Comparison of ENCODE assay signal across 1 cellular context in the genomic region with DNA sequence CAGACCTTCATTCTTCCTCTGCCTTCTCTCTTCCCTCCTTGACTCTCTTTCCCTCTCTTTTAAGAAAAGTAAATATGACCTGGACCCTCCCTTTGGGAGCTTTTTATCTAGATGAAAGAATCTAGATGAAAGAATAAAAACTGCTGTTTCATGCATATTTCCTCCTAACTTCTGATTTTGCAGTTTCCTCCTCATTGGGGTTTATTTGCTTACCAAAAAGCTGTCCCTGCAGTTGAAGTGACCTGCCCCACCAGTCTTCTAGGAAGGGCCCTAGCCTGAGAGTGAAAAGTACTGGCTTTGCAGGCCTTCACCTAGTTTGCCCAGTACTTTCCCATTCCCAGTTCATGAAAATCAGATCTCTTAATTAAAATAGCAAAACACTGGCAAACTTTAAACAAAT.
TF ChIP-seq lines count a peak whose summit lies in the region.

No MANE protein-coding gene starts in this region.

TF ChIP-seq in GM23338, 12 proteins besides CTCF, POLR2A, EP300 and RAD21 (continued from another document):
- TF ChIP-seq, protein P1, sequence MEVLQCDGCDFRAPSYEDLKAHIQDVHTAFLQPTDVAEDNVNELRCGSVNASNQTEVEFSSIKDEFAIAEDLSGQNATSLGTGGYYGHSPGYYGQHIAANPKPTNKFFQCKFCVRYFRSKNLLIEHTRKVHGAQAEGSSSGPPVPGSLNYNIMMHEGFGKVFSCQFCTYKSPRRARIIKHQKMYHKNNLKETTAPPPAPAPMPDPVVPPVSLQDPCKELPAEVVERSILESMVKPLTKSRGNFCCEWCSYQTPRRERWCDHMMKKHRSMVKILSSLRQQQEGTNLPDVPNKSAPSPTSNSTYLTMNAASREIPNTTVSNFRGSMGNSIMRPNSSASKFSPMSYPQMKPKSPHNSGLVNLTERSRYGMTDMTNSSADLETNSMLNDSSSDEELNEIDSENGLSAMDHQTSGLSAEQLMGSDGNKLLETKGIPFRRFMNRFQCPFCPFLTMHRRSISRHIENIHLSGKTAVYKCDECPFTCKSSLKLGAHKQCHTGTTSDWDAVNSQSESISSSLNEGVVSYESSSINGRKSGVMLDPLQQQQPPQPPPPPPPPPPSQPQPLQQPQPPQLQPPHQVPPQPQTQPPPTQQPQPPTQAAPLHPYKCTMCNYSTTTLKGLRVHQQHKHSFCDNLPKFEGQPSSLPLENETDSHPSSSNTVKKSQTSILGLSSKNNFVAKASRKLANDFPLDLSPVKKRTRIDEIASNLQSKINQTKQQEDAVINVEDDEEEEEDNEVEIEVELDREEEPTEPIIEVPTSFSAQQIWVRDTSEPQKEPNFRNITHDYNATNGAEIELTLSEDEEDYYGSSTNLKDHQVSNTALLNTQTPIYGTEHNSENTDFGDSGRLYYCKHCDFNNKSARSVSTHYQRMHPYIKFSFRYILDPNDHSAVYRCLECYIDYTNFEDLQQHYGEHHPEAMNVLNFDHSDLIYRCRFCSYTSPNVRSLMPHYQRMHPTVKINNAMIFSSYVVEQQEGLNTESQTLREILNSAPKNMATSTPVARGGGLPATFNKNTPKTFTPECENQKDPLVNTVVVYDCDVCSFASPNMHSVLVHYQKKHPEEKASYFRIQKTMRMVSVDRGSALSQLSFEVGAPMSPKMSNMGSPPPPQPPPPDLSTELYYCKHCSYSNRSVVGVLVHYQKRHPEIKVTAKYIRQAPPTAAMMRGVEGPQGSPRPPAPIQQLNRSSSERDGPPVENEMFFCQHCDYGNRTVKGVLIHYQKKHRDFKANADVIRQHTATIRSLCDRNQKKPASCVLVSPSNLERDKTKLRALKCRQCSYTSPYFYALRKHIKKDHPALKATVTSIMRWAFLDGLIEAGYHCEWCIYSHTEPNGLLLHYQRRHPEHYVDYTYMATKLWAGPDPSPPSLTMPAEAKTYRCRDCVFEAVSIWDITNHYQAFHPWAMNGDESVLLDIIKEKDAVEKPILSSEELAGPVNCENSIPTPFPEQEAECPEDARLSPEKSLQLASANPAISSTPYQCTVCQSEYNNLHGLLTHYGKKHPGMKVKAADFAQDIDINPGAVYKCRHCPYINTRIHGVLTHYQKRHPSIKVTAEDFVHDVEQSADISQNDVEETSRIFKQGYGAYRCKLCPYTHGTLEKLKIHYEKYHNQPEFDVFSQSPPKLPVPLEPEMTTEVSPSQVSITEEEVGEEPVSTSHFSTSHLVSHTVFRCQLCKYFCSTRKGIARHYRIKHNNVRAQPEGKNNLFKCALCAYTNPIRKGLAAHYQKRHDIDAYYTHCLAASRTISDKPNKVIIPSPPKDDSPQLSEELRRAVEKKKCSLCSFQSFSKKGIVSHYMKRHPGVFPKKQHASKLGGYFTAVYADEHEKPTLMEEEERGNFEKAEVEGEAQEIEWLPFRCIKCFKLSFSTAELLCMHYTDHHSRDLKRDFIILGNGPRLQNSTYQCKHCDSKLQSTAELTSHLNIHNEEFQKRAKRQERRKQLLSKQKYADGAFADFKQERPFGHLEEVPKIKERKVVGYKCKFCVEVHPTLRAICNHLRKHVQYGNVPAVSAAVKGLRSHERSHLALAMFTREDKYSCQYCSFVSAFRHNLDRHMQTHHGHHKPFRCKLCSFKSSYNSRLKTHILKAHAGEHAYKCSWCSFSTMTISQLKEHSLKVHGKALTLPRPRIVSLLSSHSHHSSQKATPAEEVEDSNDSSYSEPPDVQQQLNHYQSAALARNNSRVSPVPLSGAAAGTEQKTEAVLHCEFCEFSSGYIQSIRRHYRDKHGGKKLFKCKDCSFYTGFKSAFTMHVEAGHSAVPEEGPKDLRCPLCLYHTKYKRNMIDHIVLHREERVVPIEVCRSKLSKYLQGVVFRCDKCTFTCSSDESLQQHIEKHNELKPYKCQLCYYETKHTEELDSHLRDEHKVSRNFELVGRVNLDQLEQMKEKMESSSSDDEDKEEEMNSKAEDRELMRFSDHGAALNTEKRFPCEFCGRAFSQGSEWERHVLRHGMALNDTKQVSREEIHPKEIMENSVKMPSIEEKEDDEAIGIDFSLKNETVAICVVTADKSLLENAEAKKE (CRISPR knock-in tag; IDR thresholded peaks at IDR 0.05), result no peak
- TF ChIP-seq POLR2AphosphoS5 (IDR thresholded peaks at IDR 0.05; ENCODE audit: low read depth) (no peak), ZNF114 (CRISPR knock-in tag; IDR thresholded peaks at IDR 0.05) (no peak), JUNB (IDR thresholded peaks at IDR 0.05; ENCODE audit: unreplicated experiment) (no peak), NANOG (IDR thresholded peaks at IDR 0.05; ENCODE audit: borderline replicate concordance) (no peak), EZH2 (IDR thresholded peaks at IDR 0.05; ENCODE audit: low read depth, unreplicated experiment) (no peak), ZNF331 (CRISPR knock-in tag; IDR thresholded peaks at IDR 0.05; ENCODE audit: low read depth) (no peak), EZH2phosphoT487 (IDR thresholded peaks at IDR 0.05; ENCODE audit: unreplicated experiment) (no peak)
- TF ChIP-seq, protein P2, sequence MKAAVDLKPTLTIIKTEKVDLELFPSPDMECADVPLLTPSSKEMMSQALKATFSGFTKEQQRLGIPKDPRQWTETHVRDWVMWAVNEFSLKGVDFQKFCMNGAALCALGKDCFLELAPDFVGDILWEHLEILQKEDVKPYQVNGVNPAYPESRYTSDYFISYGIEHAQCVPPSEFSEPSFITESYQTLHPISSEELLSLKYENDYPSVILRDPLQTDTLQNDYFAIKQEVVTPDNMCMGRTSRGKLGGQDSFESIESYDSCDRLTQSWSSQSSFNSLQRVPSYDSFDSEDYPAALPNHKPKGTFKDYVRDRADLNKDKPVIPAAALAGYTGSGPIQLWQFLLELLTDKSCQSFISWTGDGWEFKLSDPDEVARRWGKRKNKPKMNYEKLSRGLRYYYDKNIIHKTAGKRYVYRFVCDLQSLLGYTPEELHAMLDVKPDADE (IDR thresholded peaks at IDR 0.05), result no peak
